Comparison of ENCODE assay signal across 8 cellular contexts in genomic region chr10:102410427-102411073, GRCh38. TPM values are rescaled to one million over a fixed set of nuclear protein-coding genes. Genes with fewer than 3 reads are reported as not detected.
A peak's percentile ranks its signal among the peaks of the same experiment; 100 is the strongest.
DNase-seq lines count a peak whose midpoint lies in the region; ATAC-seq and TF ChIP-seq lines count a peak whose summit lies in the region.

No MANE protein-coding gene starts in this region.

- no peak overlapping the region for H3K27ac ChIP-seq in HUES48 (ENCODE audit: low read depth, low read length)
- no peak overlapping the region for H3K27ac ChIP-seq in WERI-Rb-1

- no peak overlapping the region for H3K27ac Mint-ChIP-seq in activated naive CD8-positive, alpha-beta T cell
- H3K27ac Mint-ChIP-seq in immature natural killer cell: no peak overlapping the region

- no peak overlapping the region; the same call in 1 of the 2 replicates for H3K9ac ChIP-seq in HUES48 (ENCODE audit: low read depth, low read length)
- peak overlapping the region; percentile 8 for H3K9ac ChIP-seq in iPS-15b (ENCODE audit: low read depth, low read length)

- H3K4me3 Mint-ChIP-seq in activated naive CD8-positive, alpha-beta T cell: peak overlapping the region; percentile 89
- peak overlapping the region in 1 of 5 donors; percentile 80 for H3K4me3 Mint-ChIP-seq in immature natural killer cell

- ATAC-seq in GM18873 (IDR thresholded peaks at IDR 0.05; ENCODE audit: low FRiP score, unreplicated experiment): no peak
- no peak for ATAC-seq in GM18861 (IDR thresholded peaks at IDR 0.05; ENCODE audit: unreplicated experiment)

- peak overlapping the region; percentile 58 for H3K4me3 ChIP-seq in HUES48 (ENCODE audit: low read depth, low read length)
- peak overlapping the region; percentile 61 for H3K4me3 ChIP-seq in iPS-15b (ENCODE audit: low read depth, low read length)
- no peak overlapping the region for H3K4me3 ChIP-seq in WERI-Rb-1 (ENCODE audit: low read depth, low read length)

- H3K36me3 Mint-ChIP-seq in activated naive CD8-positive, alpha-beta T cell: no peaks in the 10 kb centered on the region
- H3K36me3 Mint-ChIP-seq in immature natural killer cell: peaks cover 0 to 4% (median 0%) of the 10 kb centered on the region in 3 donors

- H3K4me1 Mint-ChIP-seq in activated naive CD8-positive, alpha-beta T cell (ENCODE audit: low read depth): peaks cover 38% of the 10 kb centered on the region
- peaks cover 9 to 18% of the 10 kb centered on the region in 2 donors for H3K4me1 Mint-ChIP-seq in immature natural killer cell

- no peaks in the 10 kb centered on the region for H3K27me3 Mint-ChIP-seq in activated naive CD8-positive, alpha-beta T cell
- peaks cover 21 to 31% (median 25%) of the 10 kb centered on the region in 3 donors for H3K27me3 Mint-ChIP-seq in immature natural killer cell (ENCODE audit: low read depth in 3 of 3)

- H3K4me1 ChIP-seq in HUES48 (ENCODE audit: control insufficient read depth, insufficient read depth, low read length): peaks cover 26% of the 10 kb centered on the region; the same call in 1 of the 2 replicates
- H3K4me1 ChIP-seq in iPS-15b (ENCODE audit: control insufficient read depth, insufficient read depth, low read length): peaks cover 14% of the 10 kb centered on the region

- H3K27me3 ChIP-seq in HUES48 (ENCODE audit: control insufficient read depth, insufficient read depth, low read length) (peaks cover 52% of the 10 kb centered on the region), iPS-15b (ENCODE audit: control insufficient read depth, insufficient read depth, low read length) (peaks cover 40% of the 10 kb centered on the region), WERI-Rb-1 (ENCODE audit: insufficient read depth, low read depth, severe bottlenecking) (no peaks in the 10 kb centered on the region)

- TF ChIP-seq CTCF in WERI-Rb-1 (IDR thresholded peaks at IDR 0.05; ENCODE audit: low read depth, low read length): no peak

- no peaks in the 10 kb centered on the region for H3K9me3 ChIP-seq in HUES48 (ENCODE audit: control insufficient read depth, insufficient read depth, low read length)
- no peaks in the 10 kb centered on the region for H3K9me3 ChIP-seq in iPS-15b (ENCODE audit: control insufficient read depth, insufficient read depth, low read length)
- no peaks in the 10 kb centered on the region for H3K9me3 ChIP-seq in WERI-Rb-1 (ENCODE audit: severe bottlenecking)

- no peaks in the 10 kb centered on the region for H3K9me3 Mint-ChIP-seq in activated naive CD8-positive, alpha-beta T cell (ENCODE audit: low read depth)
- peaks cover 0 to 3% (median 0%) of the 10 kb centered on the region in 6 donors for H3K9me3 Mint-ChIP-seq in immature natural killer cell

- H3K36me3 ChIP-seq in HUES48 (ENCODE audit: control insufficient read depth, insufficient read depth, low read length): no peaks in the 10 kb centered on the region
- H3K36me3 ChIP-seq in iPS-15b (ENCODE audit: control insufficient read depth, insufficient read depth, low read length): no peaks in the 10 kb centered on the region
- peaks cover 73% of the 10 kb centered on the region for H3K36me3 ChIP-seq in WERI-Rb-1

- DNase-seq in stimulated activated CD4-positive, alpha-beta T cell treated with anti-CD3 and anti-CD28 coated beads, Interleukin-2, amount 100 ng/mL, for 24 hours: peak; percentile 70 to 79
- DNase-seq in immature natural killer cell (no peak), WERI-Rb-1 (no peak)

RNA-seq across cellular contexts. Expression of gene PSD, which starts 8.0 kb away (rescaled TPM):
- 1 to 10 TPM; 1.2 to 2.2 (median 2.0) TPM for polyA plus RNA-seq in immature natural killer cell

RNA-seq across cellular contexts. Expression of gene FBXL15, which starts 10.1 kb away (rescaled TPM):
- 10 to 100 TPM; 39.5 to 43.9 (median 39.7) TPM for polyA plus RNA-seq in immature natural killer cell

RNA-seq across cellular contexts. Expression of gene NFKB2, which starts 15.0 kb away (rescaled TPM):
- 10 to 100 TPM in 1 of 3 donors, 1 to 10 TPM in 2; 3.6 to 11.4 (median 5.0) TPM for polyA plus RNA-seq in immature natural killer cell

RNA-seq across cellular contexts. Expression of gene CUEDC2, which starts 21.8 kb away (rescaled TPM):
- polyA plus RNA-seq in immature natural killer cell: 10 to 100 TPM; 61.8 to 65.3 (median 63.3) TPM

RNA-seq across cellular contexts. Expression of gene C10orf95, which starts 40.8 kb away (rescaled TPM):
- polyA plus RNA-seq in immature natural killer cell: under 1 TPM; 0.32 to 0.67 (median 0.59) TPM

Comparison
In these comparisons a context has a peak if more than half of its experiments do, and no peak if none do; other contexts are left out.
1. DNase-seq: peak in stimulated activated CD4-positive, alpha-beta T cell treated with anti-CD3 and anti-CD28 coated beads, Interleukin-2, amount 100 ng/mL, for 24 hours (2 of 2); none in immature natural killer cell (0 of 3) and WERI-Rb-1 (single experiment).